ENCODE assay signal across 21 cellular contexts in genomic region chr20:51237278-51237677, GRCh38.
DNase-seq lines count a peak whose midpoint lies in the region; ATAC-seq and TF ChIP-seq lines count a peak whose summit lies in the region.
"Had no signal": no experiment of that assay in that cellular context is flagged by ENCODE, and none has a peak within 500 bp of the region (broad histone marks: within the 10 kb centered on the region; RNA-seq: fewer than 3 reads in every experiment).

No MANE protein-coding gene starts in this region.

- H3K4me3 ChIP-seq in fibroblast of the aortic adventitia (ENCODE audit: low read depth, low read length), result no peak overlapping the region
- no peak overlapping the region for H3K4me3 ChIP-seq in osteoblast (ENCODE audit: insufficient read depth, low read length)
- no peak overlapping the region for H3K4me3 ChIP-seq in CD8-positive, alpha-beta T cell (ENCODE audit: low read depth, low read length)
- H3K4me3 ChIP-seq: gastroesophageal sphincter, Peyer's patch had no signal

- H3K79me2 ChIP-seq in osteoblast (ENCODE audit: insufficient read depth, low read length), result no peaks in the 10 kb centered on the region

- H3K27ac ChIP-seq in osteoblast (ENCODE audit: low read depth, low read length), result no peak overlapping the region
- H3K27ac ChIP-seq in CD8-positive, alpha-beta T cell (ENCODE audit: low read depth, low read length), result no peak overlapping the region
- H3K27ac ChIP-seq: gastroesophageal sphincter, Peyer's patch had no signal

- no peaks in the 10 kb centered on the region for H3K36me3 ChIP-seq in osteoblast (ENCODE audit: insufficient read depth, low read length)
- no peaks in the 10 kb centered on the region for H3K36me3 ChIP-seq in CD8-positive, alpha-beta T cell (ENCODE audit: insufficient read depth, low read length)
- H3K36me3 ChIP-seq: gastroesophageal sphincter, Peyer's patch had no signal

- ATAC-seq in CD8-positive, alpha-beta T cell, result no peak
- ATAC-seq: gastroesophageal sphincter; stimulated activated effector memory CD8-positive, alpha-beta T cell treated with anti-CD3 and anti-CD28 coated beads, Interleukin-12 subunit alpha, Interleukin-12 subunit beta, amount 100 ng/mL, for 72 hours; T-cell; WTC11 had no signal

- POLR2A ChIA-PET in CD8-positive, alpha-beta T cell (lab: Charles Lee), result no interaction called here

- intact Hi-C loops in CD8-positive, alpha-beta T cell (cut with DNase I, micrococcal nuclease), result no loop called here

- no peak overlapping the region for H3K27ac Mint-ChIP-seq in T-helper 2 cell treated with Interferon-gamma antibody and Interleukin-4, amounts not matched to agents 5 μg/mL and 100 μg/mL, for 36 hours
- no peak overlapping the region for H3K27ac Mint-ChIP-seq in CD8-positive, alpha-beta T cell
- H3K27ac Mint-ChIP-seq: activated T-helper 1 cell treated with anti-CD3 and anti-CD28 coated beads, Interleukin-12 subunit alpha, Interleukin-12 subunit beta, Interleukin-2, Interleukin-4 antibody, amounts not matched to agents 30 ng/mL and 10 ng/mL and 1 ng/mL, durations not matched to agents 14 hours and 24 hours and 36 hours; immature natural killer cell; stimulated activated effector memory CD8-positive, alpha-beta T cell treated with anti-CD3 and anti-CD28 coated beads, Interleukin-12 subunit alpha, Interleukin-12 subunit beta, amount 100 ng/mL, for 72 hours; T-cell; WTC11 had no signal

- no peaks in the 10 kb centered on the region for H4K20me1 ChIP-seq in osteoblast (ENCODE audit: insufficient read depth, low read length)

- no peaks in the 10 kb centered on the region for H3K4me1 Mint-ChIP-seq in T-helper 2 cell treated with Interferon-gamma antibody and Interleukin-4, amounts not matched to agents 5 μg/mL and 100 μg/mL, for 36 hours (ENCODE audit: low read depth)
- no peaks in the 10 kb centered on the region for H3K4me1 Mint-ChIP-seq in CD8-positive, alpha-beta T cell (ENCODE audit: low read depth)
- H3K4me1 Mint-ChIP-seq: immature natural killer cell; stimulated activated effector memory CD8-positive, alpha-beta T cell treated with anti-CD3 and anti-CD28 coated beads, Interleukin-12 subunit alpha, Interleukin-12 subunit beta, amount 100 ng/mL, for 72 hours; T-cell had no signal

- peaks cover 4% of the 10 kb centered on the region for H3K27me3 Mint-ChIP-seq in T-helper 2 cell treated with Interferon-gamma antibody and Interleukin-4, amounts not matched to agents 5 μg/mL and 100 μg/mL, for 36 hours (ENCODE audit: low read depth)
- H3K27me3 Mint-ChIP-seq in CD8-positive, alpha-beta T cell (ENCODE audit: low read depth), result peaks cover 25% of the 10 kb centered on the region

- no peak overlapping the region for H3K4me3 Mint-ChIP-seq in T-helper 2 cell treated with Interferon-gamma antibody and Interleukin-4, amounts not matched to agents 5 μg/mL and 100 μg/mL, for 36 hours
- H3K4me3 Mint-ChIP-seq in CD8-positive, alpha-beta T cell, result no peak overlapping the region
- H3K4me3 Mint-ChIP-seq: activated T-helper 1 cell treated with anti-CD3 and anti-CD28 coated beads, Interleukin-12 subunit alpha, Interleukin-12 subunit beta, Interleukin-2, Interleukin-4 antibody, amounts not matched to agents 30 ng/mL and 10 ng/mL and 1 ng/mL, durations not matched to agents 14 hours and 24 hours and 36 hours; immature natural killer cell; stimulated activated effector memory CD8-positive, alpha-beta T cell treated with anti-CD3 and anti-CD28 coated beads, Interleukin-12 subunit alpha, Interleukin-12 subunit beta, amount 100 ng/mL, for 72 hours; T-cell; WTC11 had no signal

- peak; percentile 8 for DNase-seq in Daoy (ENCODE audit: low read depth)
- DNase-seq in NOMO-1 treated with dmso at 0.1 percent for 144 hours (lab: John Stamatoyannopoulos, UW; ENCODE audit: unreplicated experiment), result peak; percentile 73
- DNase-seq in fibroblast of the aortic adventitia (ENCODE audit: low read depth), result peak; percentile 24
- no peak for DNase-seq in osteoblast (ENCODE audit: insufficient read length, low spot score, missing footprints)
- no peak for DNase-seq in NCI-H1417 (lab: John Stamatoyannopoulos, UW)
- no peak for DNase-seq in NCI-H226
- DNase-seq in T-helper 2 cell treated with Interferon-gamma antibody and Interleukin-4, amounts not matched to agents 5 μg/mL and 100 μg/mL, for 36 hours (ENCODE audit: low spot score), result no peak
- DNase-seq in CD8-positive, alpha-beta T cell, result no peak
- DNase-seq: cerebellar nuclear complex, immature natural killer cell, KBM-7, midbrain, NCI-H1436 treated with DMSO at 0.1 percent for 48 hours, nucleus accumbens, Peyer's patch, small intestine, T-cell had no signal

- no peaks in the 10 kb centered on the region for H3K36me3 Mint-ChIP-seq in T-helper 2 cell treated with Interferon-gamma antibody and Interleukin-4, amounts not matched to agents 5 μg/mL and 100 μg/mL, for 36 hours (ENCODE audit: low read depth)
- no peaks in the 10 kb centered on the region for H3K36me3 Mint-ChIP-seq in CD8-positive, alpha-beta T cell
- H3K36me3 Mint-ChIP-seq: immature natural killer cell; stimulated activated effector memory CD8-positive, alpha-beta T cell treated with anti-CD3 and anti-CD28 coated beads, Interleukin-12 subunit alpha, Interleukin-12 subunit beta, amount 100 ng/mL, for 72 hours; T-cell had no signal

- TF ChIP-seq CTCF in fibroblast of the aortic adventitia (IDR thresholded peaks at IDR 0.05; ENCODE audit: insufficient read depth, low read length) (no peak), osteoblast (IDR thresholded peaks at IDR 0.05; ENCODE audit: extremely low read depth, low read depth, low read length) (no peak)
- TF ChIP-seq CTCF in CD8-positive, alpha-beta T cell (IDR thresholded peaks at IDR 0.05), result no peak

- peaks cover 2% of the 10 kb centered on the region for H3K27me3 ChIP-seq in osteoblast (ENCODE audit: insufficient read depth, low read length)
- no peaks in the 10 kb centered on the region for H3K27me3 ChIP-seq in CD8-positive, alpha-beta T cell (ENCODE audit: insufficient read depth, low read length)
- H3K27me3 ChIP-seq: Peyer's patch had no signal

- peaks cover 5% of the 10 kb centered on the region for H3K9me3 ChIP-seq in osteoblast (ENCODE audit: low read depth, low read length)
- H3K9me3 ChIP-seq in CD8-positive, alpha-beta T cell (ENCODE audit: low read length), result no peaks in the 10 kb centered on the region

- H3K9me3 Mint-ChIP-seq in T-helper 2 cell treated with Interferon-gamma antibody and Interleukin-4, amounts not matched to agents 5 μg/mL and 100 μg/mL, for 36 hours, result peaks cover 4% of the 10 kb centered on the region
- peaks cover 3% of the 10 kb centered on the region for H3K9me3 Mint-ChIP-seq in CD8-positive, alpha-beta T cell

- peak overlapping the region; percentile 77 for H2AFZ ChIP-seq in osteoblast (ENCODE audit: low read length)

- CTCF ChIA-PET in CD8-positive, alpha-beta T cell (lab: Charles Lee), result interaction anchor here (1.0 kb wide), 1 partner anchor 11 kb away, joined by 3 read pairs; no protein-coding TSS in a partner anchor

- peaks cover 9% of the 10 kb centered on the region for H3K4me1 ChIP-seq in osteoblast (ENCODE audit: insufficient read depth, low read length)
- H3K4me1 ChIP-seq in CD8-positive, alpha-beta T cell (ENCODE audit: insufficient read depth, low read length), result no peaks in the 10 kb centered on the region
- H3K4me1 ChIP-seq: gastroesophageal sphincter, Peyer's patch had no signal

- H3K4me2 ChIP-seq in osteoblast (ENCODE audit: insufficient read depth, low read length), result peak overlapping the region; percentile 19

Comparison
In these comparisons a context has a peak if more than half of its experiments do, and no peak if none do; other contexts are left out.
1. DNase-seq: peak in Daoy (single experiment), NOMO-1 treated with dmso at 0.1 percent for 144 hours (single experiment) and fibroblast of the aortic adventitia (single experiment); none in osteoblast (single experiment), NCI-H1417 (0 of 3), NCI-H226 (single experiment), T-helper 2 cell treated with Interferon-gamma antibody and Interleukin-4, amounts not matched to agents 5 μg/mL and 100 μg/mL, for 36 hours (single experiment) and CD8-positive, alpha-beta T cell (0 of 7).